Comparison of ENCODE assay signal across 14 cellular contexts in the genomic region with DNA sequence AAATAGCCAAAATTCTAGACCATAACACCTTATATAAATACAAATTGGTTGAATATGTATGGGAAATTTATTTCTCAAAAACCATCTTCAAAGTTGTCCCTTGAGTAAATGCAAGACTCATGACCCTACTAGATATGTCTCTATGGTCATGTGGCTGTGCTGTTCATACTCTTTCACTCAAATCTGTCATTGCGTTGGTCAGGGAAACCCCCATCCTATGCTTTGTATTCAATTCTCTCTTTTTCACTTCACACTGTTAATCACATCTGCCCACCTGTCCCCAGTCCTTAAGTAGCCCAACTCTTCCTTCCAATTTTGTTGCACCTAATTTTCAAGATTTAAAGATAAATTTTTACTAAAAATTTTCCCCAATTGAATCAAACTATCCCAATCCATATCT. TPM values are rescaled to one million over a fixed set of nuclear protein-coding genes. Genes with fewer than 3 reads are reported as not detected.
DNase-seq lines count a peak whose midpoint lies in the region; ATAC-seq lines count a peak whose summit lies in the region.
"Had no signal": no experiment of that assay in that cellular context is flagged by ENCODE, and none has a peak within 500 bp of the region (broad histone marks: within the 10 kb centered on the region; RNA-seq: fewer than 3 reads in every experiment).

No MANE protein-coding gene starts in this region.

- H3K36me3 Mint-ChIP-seq in memory B cell, result no peaks in the 10 kb centered on the region

- ATAC-seq in activated CD4-positive, CD25-positive, alpha-beta regulatory T cell treated with anti-CD3 and anti-CD28 coated beads, Interleukin-2, amount 50 U/mL, for 24 hours, result peak; percentile 28 to 70
- ATAC-seq in GM21447 (IDR thresholded peaks at IDR 0.05; ENCODE audit: unreplicated experiment), result peak; percentile 91
- ATAC-seq in HG03045 (IDR thresholded peaks at IDR 0.05; ENCODE audit: unreplicated experiment), result peak; percentile 96
- ATAC-seq in memory B cell (ENCODE audit: low read depth), result peak; percentile 32

- no peaks in the 10 kb centered on the region for H3K9me3 Mint-ChIP-seq in memory B cell
- H3K9me3 Mint-ChIP-seq: activated CD4-positive, alpha-beta T cell treated with anti-CD3 and anti-CD28 coated beads, Interleukin-2, amount 10 ng/mL, durations not matched to agents 7 days and 5 days had no signal

- H3K27me3 Mint-ChIP-seq in memory B cell, result peaks cover 2% of the 10 kb centered on the region

- DNase-seq in activated CD4-positive, CD25-positive, alpha-beta regulatory T cell treated with anti-CD3 and anti-CD28 coated beads, Interleukin-2, amount 50 U/mL, for 72 hours, result no peak
- DNase-seq in memory B cell (ENCODE audit: low spot score in 2 of 2) (no peak), hypothalamus (lab: John Stamatoyannopoulos, UW) (no peak), cerebellar cortex (ENCODE audit: low spot score) (no peak), dermis blood vessel endothelial cell (no peak)
- DNase-seq: activated CD4-positive, alpha-beta T cell treated with anti-CD3 and anti-CD28 coated beads, Interleukin-2, amount 10 ng/mL, durations not matched to agents 7 days and 5 days; adrenal gland; Calu3; NCI-H146; NCI-H82; trophoblast cell had no signal

- H3K27ac Mint-ChIP-seq in memory B cell, result no peak overlapping the region
- H3K27ac Mint-ChIP-seq: activated CD4-positive, alpha-beta T cell treated with anti-CD3 and anti-CD28 coated beads, Interleukin-2, amount 10 ng/mL, durations not matched to agents 7 days and 5 days had no signal

- H3K4me1 Mint-ChIP-seq in memory B cell, result no peaks in the 10 kb centered on the region
- H3K4me1 Mint-ChIP-seq: activated CD4-positive, alpha-beta T cell treated with anti-CD3 and anti-CD28 coated beads, Interleukin-2, amount 10 ng/mL, durations not matched to agents 7 days and 5 days had no signal

- H3K4me3 Mint-ChIP-seq in memory B cell, result no peak overlapping the region
- H3K4me3 Mint-ChIP-seq: activated CD4-positive, alpha-beta T cell treated with anti-CD3 and anti-CD28 coated beads, Interleukin-2, amount 10 ng/mL, durations not matched to agents 7 days and 5 days had no signal

RNA-seq across cellular contexts. Expression of a gene that starts 51.0 kb away (rescaled TPM):
- total RNA-seq in dermis blood vessel endothelial cell, result 836 and 1,354 TPM in 2 replicates

Comparison
In these comparisons a context has a peak if more than half of its experiments do, and no peak if none do; other contexts are left out.
1. ATAC-seq: peak in every context shown above with its lines; median percentile 96 in HG03045; 91 in GM21447; 49 in activated CD4-positive, CD25-positive, alpha-beta regulatory T cell treated with anti-CD3 and anti-CD28 coated beads, Interleukin-2, amount 50 U/mL, for 24 hours; 32 in memory B cell.